1 cellular context compared by ENCODE assay signal in the genomic region with DNA sequence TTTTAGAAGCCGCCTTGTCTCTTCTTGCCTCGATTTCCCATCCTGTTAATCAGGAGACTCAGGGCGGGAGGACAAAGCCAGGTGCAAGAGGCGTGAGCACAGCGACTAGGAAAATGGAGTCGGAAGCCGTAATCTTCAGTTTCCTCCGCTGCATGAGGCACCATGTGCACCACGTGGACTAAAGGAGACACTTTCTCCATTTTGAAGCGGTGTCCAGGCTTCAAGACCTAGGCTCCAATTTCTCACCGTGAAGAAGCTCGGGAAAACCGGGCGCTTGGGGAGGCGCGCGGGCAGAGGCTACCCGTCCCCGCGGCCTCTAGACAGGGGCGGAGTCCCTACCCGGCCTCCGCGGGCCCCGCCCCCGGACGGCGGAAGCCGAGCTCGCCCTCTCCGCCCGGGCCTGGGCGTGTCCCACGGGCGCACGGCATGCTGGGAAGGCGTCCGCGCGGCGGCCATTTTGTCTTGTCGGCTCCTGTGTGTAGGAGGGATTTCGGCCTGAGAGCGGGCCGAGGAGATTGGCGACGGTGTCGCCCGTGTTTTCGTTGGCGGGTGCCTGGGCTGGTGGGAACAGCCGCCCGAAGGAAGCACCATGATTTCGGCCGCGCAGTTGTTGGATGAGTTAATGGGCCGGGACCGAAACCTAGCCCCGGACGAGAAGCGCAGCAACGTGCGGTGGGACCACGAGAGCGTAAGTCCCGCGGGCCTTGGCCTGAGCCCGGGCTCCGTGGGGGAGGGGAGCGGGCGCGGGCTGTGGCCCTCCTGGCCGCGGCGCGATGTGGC.
A peak's percentile ranks its signal among the peaks of the same experiment; 100 is the strongest.
TF ChIP-seq lines count a peak whose summit lies in the region.

A gene with protein sequence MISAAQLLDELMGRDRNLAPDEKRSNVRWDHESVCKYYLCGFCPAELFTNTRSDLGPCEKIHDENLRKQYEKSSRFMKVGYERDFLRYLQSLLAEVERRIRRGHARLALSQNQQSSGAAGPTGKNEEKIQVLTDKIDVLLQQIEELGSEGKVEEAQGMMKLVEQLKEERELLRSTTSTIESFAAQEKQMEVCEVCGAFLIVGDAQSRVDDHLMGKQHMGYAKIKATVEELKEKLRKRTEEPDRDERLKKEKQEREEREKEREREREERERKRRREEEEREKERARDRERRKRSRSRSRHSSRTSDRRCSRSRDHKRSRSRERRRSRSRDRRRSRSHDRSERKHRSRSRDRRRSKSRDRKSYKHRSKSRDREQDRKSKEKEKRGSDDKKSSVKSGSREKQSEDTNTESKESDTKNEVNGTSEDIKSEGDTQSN (plus strand): TSS at position 460 of the 780 bp plus-strand sequence. CDS start 130 bp downstream, at position 590.

TF ChIP-seq in GM12878, 131 proteins besides CTCF, POLR2A, EP300 and RAD21 (continued from another document and continues in another):
- TF ChIP-seq TCF3 (IDR thresholded peaks at IDR 0.05; ENCODE audit: borderline replicate concordance, insufficient read depth, low read depth, low read length) (0 out of 2 replicates have a peak, but pooled peaks have one; percentile 6), WRNIP1 (IDR thresholded peaks at IDR 0.05; ENCODE audit: borderline replicate concordance, low read depth, low read length) (no peak), SIN3A (IDR thresholded peaks at IDR 0.05; ENCODE audit: low read depth, low read length) (no peak), BRCA1 (IDR thresholded peaks at IDR 0.05; ENCODE audit: low read depth, low read length) (no peak), JUND (IDR thresholded peaks at IDR 0.05; ENCODE audit: low read depth, low read length) (no peak), STAT3 (IDR thresholded peaks at IDR 0.05; ENCODE audit: low read depth, low read length) (no peak), ZNF687 (IDR thresholded peaks at IDR 0.05) (peak; percentile 97), ZNF384 (IDR thresholded peaks at IDR 0.05; ENCODE audit: borderline replicate concordance, low read depth, low read length) (no peak), TARDBP (IDR thresholded peaks at IDR 0.05; ENCODE audit: borderline replicate concordance) (no peak), ATF3 (IDR thresholded peaks at IDR 0.05; ENCODE audit: borderline replicate concordance, extremely low read depth, low read depth, low read length) (no peak), PAX5 (IDR thresholded peaks at IDR 0.05; ENCODE audit: borderline replicate concordance, low read depth, low read length) (peak; percentile 23; the same call in 1 of the 2 replicates), RELB (IDR thresholded peaks at IDR 0.05; ENCODE audit: low read depth) (peak; percentile 50; the same call in 1 of the 2 replicates), PML (IDR thresholded peaks at IDR 0.05; ENCODE audit: low read length) (peak; percentile 97), ETV6 (conservative IDR thresholded peaks at IDR 0.05 in 1 of 2, IDR thresholded peaks at IDR 0.05 in 1 of 2; ENCODE audit: borderline replicate concordance in 1 of 2, low read depth in 1 of 2) (no peak), PBX3 (IDR thresholded peaks at IDR 0.05; ENCODE audit: insufficient replicate concordance, low read depth, low read length) (no peak), GATAD2B (conservative IDR thresholded peaks at IDR 0.05; ENCODE audit: low read depth) (peak; percentile 68; the same call in 1 of the 2 replicates), SMARCA5 (IDR thresholded peaks at IDR 0.05) (peak; percentile 58; the same call in 1 of the 2 replicates), PKNOX1 (IDR thresholded peaks at IDR 0.05) (peak; percentile 13; the same call in 1 of the 2 replicates), YBX1 (IDR thresholded peaks at IDR 0.05) (no peak)
- TF ChIP-seq, protein P1, sequence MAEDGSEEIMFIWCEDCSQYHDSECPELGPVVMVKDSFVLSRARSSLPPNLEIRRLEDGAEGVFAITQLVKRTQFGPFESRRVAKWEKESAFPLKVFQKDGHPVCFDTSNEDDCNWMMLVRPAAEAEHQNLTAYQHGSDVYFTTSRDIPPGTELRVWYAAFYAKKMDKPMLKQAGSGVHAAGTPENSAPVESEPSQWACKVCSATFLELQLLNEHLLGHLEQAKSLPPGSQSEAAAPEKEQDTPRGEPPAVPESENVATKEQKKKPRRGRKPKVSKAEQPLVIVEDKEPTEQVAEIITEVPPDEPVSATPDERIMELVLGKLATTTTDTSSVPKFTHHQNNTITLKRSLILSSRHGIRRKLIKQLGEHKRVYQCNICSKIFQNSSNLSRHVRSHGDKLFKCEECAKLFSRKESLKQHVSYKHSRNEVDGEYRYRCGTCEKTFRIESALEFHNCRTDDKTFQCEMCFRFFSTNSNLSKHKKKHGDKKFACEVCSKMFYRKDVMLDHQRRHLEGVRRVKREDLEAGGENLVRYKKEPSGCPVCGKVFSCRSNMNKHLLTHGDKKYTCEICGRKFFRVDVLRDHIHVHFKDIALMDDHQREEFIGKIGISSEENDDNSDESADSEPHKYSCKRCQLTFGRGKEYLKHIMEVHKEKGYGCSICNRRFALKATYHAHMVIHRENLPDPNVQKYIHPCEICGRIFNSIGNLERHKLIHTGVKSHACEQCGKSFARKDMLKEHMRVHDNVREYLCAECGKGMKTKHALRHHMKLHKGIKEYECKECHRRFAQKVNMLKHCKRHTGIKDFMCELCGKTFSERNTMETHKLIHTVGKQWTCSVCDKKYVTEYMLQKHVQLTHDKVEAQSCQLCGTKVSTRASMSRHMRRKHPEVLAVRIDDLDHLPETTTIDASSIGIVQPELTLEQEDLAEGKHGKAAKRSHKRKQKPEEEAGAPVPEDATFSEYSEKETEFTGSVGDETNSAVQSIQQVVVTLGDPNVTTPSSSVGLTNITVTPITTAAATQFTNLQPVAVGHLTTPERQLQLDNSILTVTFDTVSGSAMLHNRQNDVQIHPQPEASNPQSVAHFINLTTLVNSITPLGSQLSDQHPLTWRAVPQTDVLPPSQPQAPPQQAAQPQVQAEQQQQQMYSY (CRISPR knock-in tag; IDR thresholded peaks at IDR 0.05): no peak
- TF ChIP-seq, protein P2, sequence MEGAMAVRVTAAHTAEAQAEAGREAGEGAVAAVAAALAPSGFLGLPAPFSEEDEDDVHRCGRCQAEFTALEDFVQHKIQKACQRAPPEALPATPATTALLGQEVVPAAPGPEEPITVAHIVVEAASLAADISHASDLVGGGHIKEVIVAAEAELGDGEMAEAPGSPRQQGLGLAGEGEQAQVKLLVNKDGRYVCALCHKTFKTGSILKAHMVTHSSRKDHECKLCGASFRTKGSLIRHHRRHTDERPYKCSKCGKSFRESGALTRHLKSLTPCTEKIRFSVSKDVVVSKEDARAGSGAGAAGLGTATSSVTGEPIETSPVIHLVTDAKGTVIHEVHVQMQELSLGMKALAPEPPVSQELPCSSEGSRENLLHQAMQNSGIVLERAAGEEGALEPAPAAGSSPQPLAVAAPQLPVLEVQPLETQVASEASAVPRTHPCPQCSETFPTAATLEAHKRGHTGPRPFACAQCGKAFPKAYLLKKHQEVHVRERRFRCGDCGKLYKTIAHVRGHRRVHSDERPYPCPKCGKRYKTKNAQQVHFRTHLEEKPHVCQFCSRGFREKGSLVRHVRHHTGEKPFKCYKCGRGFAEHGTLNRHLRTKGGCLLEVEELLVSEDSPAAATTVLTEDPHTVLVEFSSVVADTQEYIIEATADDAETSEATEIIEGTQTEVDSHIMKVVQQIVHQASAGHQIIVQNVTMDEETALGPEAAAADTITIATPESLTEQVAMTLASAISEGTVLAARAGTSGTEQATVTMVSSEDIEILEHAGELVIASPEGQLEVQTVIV (IDR thresholded peaks at IDR 0.05; ENCODE audit: borderline replicate concordance, partially characterized antibody): no peak
- TF ChIP-seq, protein P3, sequence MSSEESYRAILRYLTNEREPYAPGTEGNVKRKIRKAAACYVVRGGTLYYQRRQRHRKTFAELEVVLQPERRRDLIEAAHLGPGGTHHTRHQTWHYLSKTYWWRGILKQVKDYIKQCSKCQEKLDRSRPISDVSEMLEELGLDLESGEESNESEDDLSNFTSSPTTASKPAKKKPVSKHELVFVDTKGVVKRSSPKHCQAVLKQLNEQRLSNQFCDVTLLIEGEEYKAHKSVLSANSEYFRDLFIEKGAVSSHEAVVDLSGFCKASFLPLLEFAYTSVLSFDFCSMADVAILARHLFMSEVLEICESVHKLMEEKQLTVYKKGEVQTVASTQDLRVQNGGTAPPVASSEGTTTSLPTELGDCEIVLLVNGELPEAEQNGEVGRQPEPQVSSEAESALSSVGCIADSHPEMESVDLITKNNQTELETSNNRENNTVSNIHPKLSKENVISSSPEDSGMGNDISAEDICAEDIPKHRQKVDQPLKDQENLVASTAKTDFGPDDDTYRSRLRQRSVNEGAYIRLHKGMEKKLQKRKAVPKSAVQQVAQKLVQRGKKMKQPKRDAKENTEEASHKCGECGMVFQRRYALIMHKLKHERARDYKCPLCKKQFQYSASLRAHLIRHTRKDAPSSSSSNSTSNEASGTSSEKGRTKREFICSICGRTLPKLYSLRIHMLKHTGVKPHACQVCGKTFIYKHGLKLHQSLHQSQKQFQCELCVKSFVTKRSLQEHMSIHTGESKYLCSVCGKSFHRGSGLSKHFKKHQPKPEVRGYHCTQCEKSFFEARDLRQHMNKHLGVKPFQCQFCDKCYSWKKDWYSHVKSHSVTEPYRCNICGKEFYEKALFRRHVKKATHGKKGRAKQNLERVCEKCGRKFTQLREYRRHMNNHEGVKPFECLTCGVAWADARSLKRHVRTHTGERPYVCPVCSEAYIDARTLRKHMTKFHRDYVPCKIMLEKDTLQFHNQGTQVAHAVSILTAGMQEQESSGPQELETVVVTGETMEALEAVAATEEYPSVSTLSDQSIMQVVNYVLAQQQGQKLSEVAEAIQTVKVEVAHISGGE (CRISPR knock-in tag; IDR thresholded peaks at IDR 0.05): no peak
